ENCODE assay signal across 10 cellular contexts in genomic region chr1:160664573-160665051, GRCh38. TPM values are rescaled to one million over a fixed set of nuclear protein-coding genes. Genes with fewer than 3 reads are reported as not detected.
DNase-seq lines count a peak whose midpoint lies in the region; ATAC-seq, FAIRE-seq and TF ChIP-seq lines count a peak whose summit lies in the region.
"Had no signal": no experiment of that assay in that cellular context is flagged by ENCODE, and none has a peak within 500 bp of the region (broad histone marks: within the 10 kb centered on the region; RNA-seq: fewer than 3 reads in every experiment).

No MANE protein-coding gene starts in this region.

- H3K4me3 Mint-ChIP-seq in activated naive CD4-positive, alpha-beta T cell treated with anti-CD3 and anti-CD28 coated beads, Interleukin-2, amount 10 ng/mL, durations not matched to agents 7 days and 5 days = peak overlapping the region; percentile 51
- H3K4me3 Mint-ChIP-seq in HFFc6 (no peak overlapping the region), progenitor cell of endocrine pancreas (ENCODE audit: low read depth) (no peak overlapping the region)

- CTCF ChIA-PET in activated naive CD4-positive, alpha-beta T cell treated with anti-CD3 and anti-CD28 coated beads, Interleukin-2, amount 10 ng/mL, durations not matched to agents 7 days and 5 days (lab: Charles Lee) = interaction anchor here (1.0 to 1.5 kb wide), 4 partner anchors 11 to 42 kb away, joined by 3 to 15 read pairs (median 4); partner anchors contain the start of gene SLAMF1

- H3K27ac Mint-ChIP-seq in activated naive CD4-positive, alpha-beta T cell treated with anti-CD3 and anti-CD28 coated beads, Interleukin-2, amount 10 ng/mL, durations not matched to agents 7 days and 5 days = peak overlapping the region; percentile 92
- H3K27ac Mint-ChIP-seq in HFFc6 (no peak overlapping the region), progenitor cell of endocrine pancreas (no peak overlapping the region)

- peak; percentile 22 for DNase-seq in CD1c-positive myeloid dendritic cell (ENCODE audit: extremely low spot score)
- DNase-seq in activated naive CD4-positive, alpha-beta T cell treated with anti-CD3 and anti-CD28 coated beads, Interleukin-2, amount 10 ng/mL, durations not matched to agents 7 days and 5 days = peak; percentile 68
- DNase-seq in HFFc6 = no peak
- DNase-seq in anterior cingulate cortex (lab: John Stamatoyannopoulos, UW) = no peak
- DNase-seq in D721Med (ENCODE audit: insufficient read length, low spot score) = no peak
- no peak for DNase-seq in progenitor cell of endocrine pancreas (ENCODE audit: low spot score, unreplicated experiment)

- peaks cover 17% of the 10 kb centered on the region for H3K9me3 Mint-ChIP-seq in activated naive CD4-positive, alpha-beta T cell treated with anti-CD3 and anti-CD28 coated beads, Interleukin-2, amount 10 ng/mL, durations not matched to agents 7 days and 5 days
- H3K9me3 Mint-ChIP-seq in HFFc6 (no peaks in the 10 kb centered on the region), progenitor cell of endocrine pancreas (ENCODE audit: low read depth) (peaks cover 13% of the 10 kb centered on the region)

- no peak for TF ChIP-seq CTCF in HFFc6 (IDR thresholded peaks at IDR 0.05)
- no peak for TF ChIP-seq CTCF in D721Med (IDR thresholded peaks at IDR 0.05; ENCODE audit: insufficient read depth, missing control alignments)
- no peak for TF ChIP-seq CTCF in progenitor cell of endocrine pancreas (IDR thresholded peaks at IDR 0.05; ENCODE audit: unreplicated experiment)

- peaks cover 34% of the 10 kb centered on the region for H3K36me3 Mint-ChIP-seq in activated naive CD4-positive, alpha-beta T cell treated with anti-CD3 and anti-CD28 coated beads, Interleukin-2, amount 10 ng/mL, durations not matched to agents 7 days and 5 days
- no peaks in the 10 kb centered on the region for H3K36me3 Mint-ChIP-seq in HFFc6 (ENCODE audit: low read depth)
- H3K36me3 Mint-ChIP-seq in progenitor cell of endocrine pancreas (ENCODE audit: insufficient read depth) = no peaks in the 10 kb centered on the region

- no peaks in the 10 kb centered on the region for H3K27me3 Mint-ChIP-seq in activated naive CD4-positive, alpha-beta T cell treated with anti-CD3 and anti-CD28 coated beads, Interleukin-2, amount 10 ng/mL, durations not matched to agents 7 days and 5 days
- peaks cover 3% of the 10 kb centered on the region for H3K27me3 Mint-ChIP-seq in HFFc6 (ENCODE audit: insufficient read depth)
- no peaks in the 10 kb centered on the region for H3K27me3 Mint-ChIP-seq in progenitor cell of endocrine pancreas

- H3K4me1 Mint-ChIP-seq in activated naive CD4-positive, alpha-beta T cell treated with anti-CD3 and anti-CD28 coated beads, Interleukin-2, amount 10 ng/mL, durations not matched to agents 7 days and 5 days = peaks cover 75% of the 10 kb centered on the region
- H3K4me1 Mint-ChIP-seq in HFFc6 (ENCODE audit: low read depth) (no peaks in the 10 kb centered on the region), progenitor cell of endocrine pancreas (ENCODE audit: low read depth) (no peaks in the 10 kb centered on the region)

- no peak for FAIRE-seq in D721Med (lab: Jason Lieb, UNC)
- FAIRE-seq: endometrium had no signal

- ATAC-seq in GM19035 (IDR thresholded peaks at IDR 0.05; ENCODE audit: unreplicated experiment) = peak; percentile 59
- peak; percentile 63 for ATAC-seq in HG03066 (IDR thresholded peaks at IDR 0.05; ENCODE audit: low read depth, unreplicated experiment)

RNA-seq across cellular contexts. Expression of gene SLAMF1, which starts 17.8 kb away (rescaled TPM):
- total RNA-seq in HFFc6 (2021; fragmentation: NEBNext Ultra II Directional; extraction: Animal tissue kit (Norgen Biotek cat#: 25700)) = not detected
- not detected in 2 replicates for total RNA-seq in progenitor cell of endocrine pancreas
- total RNA-seq: lung microvascular endothelial cell had no signal

RNA-seq across cellular contexts. Expression of gene CD48, which starts 47.0 kb away (rescaled TPM):
- not detected for total RNA-seq in HFFc6 (2021; fragmentation: NEBNext Ultra II Directional; extraction: Animal tissue kit (Norgen Biotek cat#: 25700))
- total RNA-seq in progenitor cell of endocrine pancreas = not detected in 2 replicates
- total RNA-seq: lung microvascular endothelial cell had no signal

Comparison
In these comparisons a context has a peak if more than half of its experiments do, and no peak if none do; other contexts are left out.
1. DNase-seq: peak in CD1c-positive myeloid dendritic cell (single experiment) and activated naive CD4-positive, alpha-beta T cell treated with anti-CD3 and anti-CD28 coated beads, Interleukin-2, amount 10 ng/mL, durations not matched to agents 7 days and 5 days (single experiment); none in HFFc6 (single experiment), anterior cingulate cortex (0 of 58), D721Med (single experiment) and progenitor cell of endocrine pancreas (single experiment).